Comparison of ENCODE assay signal across 8 cellular contexts in genomic region chr10:4512557-4513286, GRCh38.
DNase-seq lines count a peak whose midpoint lies in the region; TF ChIP-seq lines count a peak whose summit lies in the region.

No MANE protein-coding gene starts in this region.

- no peak overlapping the region for H2BK120ac ChIP-seq in H9 (ENCODE audit: low read depth, low read length, poor library complexity, severe bottlenecking)

- no peak overlapping the region for H2AFZ ChIP-seq in ACC112 (ENCODE audit: low read length, unreplicated experiment)
- H2AFZ ChIP-seq in H9 (ENCODE audit: low read length) = no peak overlapping the region
- no peak overlapping the region for H2AFZ ChIP-seq in hepatocyte

- H3K4me3 Mint-ChIP-seq in H9 = no peak overlapping the region
- H3K4me3 Mint-ChIP-seq in immature natural killer cell = no peak overlapping the region

- H3K9ac ChIP-seq in H9 (ENCODE audit: extremely low read depth, insufficient read length, low read length) = no peak overlapping the region

- no peak overlapping the region for H3K23ac ChIP-seq in H9 (ENCODE audit: insufficient read length, low read depth, low read length)

- H3K79me2 ChIP-seq in ACC112 (ENCODE audit: control insufficient read depth, insufficient read depth, low read length, unreplicated experiment) (no peaks in the 10 kb centered on the region), H9 (ENCODE audit: insufficient read depth, low read length) (no peaks in the 10 kb centered on the region), hepatocyte (no peaks in the 10 kb centered on the region)

- H3K9me3 Mint-ChIP-seq in H9 = no peaks in the 10 kb centered on the region
- peaks cover 0 to 1% (median 0%) of the 10 kb centered on the region in 6 donors for H3K9me3 Mint-ChIP-seq in immature natural killer cell

- H2BK5ac ChIP-seq in H9 (ENCODE audit: insufficient read length, low read length) = no peak overlapping the region

- H4K8ac ChIP-seq in H9 (replicated peaks; ENCODE audit: insufficient read length, low read depth, low read length) = no peak overlapping the region

- H3K27ac Mint-ChIP-seq in H9 = no peak overlapping the region
- no peak overlapping the region for H3K27ac Mint-ChIP-seq in immature natural killer cell

- H3K27me3 Mint-ChIP-seq in H9 (ENCODE audit: low read depth) (no peaks in the 10 kb centered on the region; the same call in 1 of the 2 replicates), immature natural killer cell (ENCODE audit: low read depth in 3 of 3) (peaks cover 0 to 10% (median 5%) of the 10 kb centered on the region in 3 donors)

- no peaks in the 10 kb centered on the region for H3K79me1 ChIP-seq in H9 (ENCODE audit: insufficient read depth, low read depth, low read length, poor library complexity, severe bottlenecking)

- H4K20me1 ChIP-seq in H9 (ENCODE audit: control insufficient read depth, insufficient read depth, insufficient read length) (no peaks in the 10 kb centered on the region), hepatocyte (ENCODE audit: insufficient read depth, poor library complexity, severe bottlenecking) (no peaks in the 10 kb centered on the region)

- H3K9me2 ChIP-seq in hepatocyte (replicated peaks; ENCODE audit: insufficient read depth) = no peaks in the 10 kb centered on the region

- H3K56ac ChIP-seq in H9 (ENCODE audit: insufficient read length, low read depth, low read length) = no peak overlapping the region

- no peak overlapping the region for H3K4ac ChIP-seq in H9 (ENCODE audit: low read depth, low read length)

- H3K4me2 ChIP-seq in H9 (ENCODE audit: insufficient read depth, insufficient read length, low read length) (no peak overlapping the region), hepatocyte (no peak overlapping the region)

- H2BK20ac ChIP-seq in H9 (ENCODE audit: low read depth, low read length, poor library complexity, severe bottlenecking) = no peak overlapping the region

- H2AK5ac ChIP-seq in H9 (ENCODE audit: insufficient read length, low read length) = no peak overlapping the region

- H3K36me3 Mint-ChIP-seq in H9 (ENCODE audit: insufficient read depth in 1 of 3, low read depth in 3 of 3) = no peaks in the 10 kb centered on the region; a peak in 1 of 7 replicates
- peaks cover 0 to 4% (median 0%) of the 10 kb centered on the region in 3 donors for H3K36me3 Mint-ChIP-seq in immature natural killer cell

- H3T11ph ChIP-seq in H9 (ENCODE audit: low read length) = no peak overlapping the region

- TF ChIP-seq CTCF in H9 (conservative IDR thresholded peaks at IDR 0.05) (peak; percentile 59), WERI-Rb-1 (IDR thresholded peaks at IDR 0.05; ENCODE audit: low read depth, low read length) (peak; percentile 48; the same call in 1 of the 2 replicates), hepatocyte (IDR thresholded peaks at IDR 0.05; ENCODE audit: poor library complexity) (peak; percentile 53)

- DNase-seq in H9 (peak; percentile 36), WERI-Rb-1 (peak; percentile 27), hepatocyte (ENCODE audit: low spot score) (peak; percentile 66), immature natural killer cell (no peak), germinal center (ENCODE audit: low spot score) (no peak), AML-193 (lab: John Stamatoyannopoulos, UW) (no peak)
- DNase-seq in stimulated activated CD4-positive, alpha-beta T cell treated with anti-CD3 and anti-CD28 coated beads, Interleukin-4, amount 100 ng/mL, for 24 hours = no peak

- H4K91ac ChIP-seq in H9 (ENCODE audit: insufficient read length, low read depth, low read length) = no peak overlapping the region

- no peaks in the 10 kb centered on the region for H3K23me2 ChIP-seq in H9 (ENCODE audit: insufficient read length, low read depth, low read length, poor library complexity, severe bottlenecking)

- H2BK12ac ChIP-seq in H9 (ENCODE audit: insufficient read length, low read depth, low read length) = no peak overlapping the region

- H3K9me3 ChIP-seq in H9 (ENCODE audit: control insufficient read depth, low read depth, low read length) = no peaks in the 10 kb centered on the region
- H3K9me3 ChIP-seq in WERI-Rb-1 (ENCODE audit: severe bottlenecking) = no peaks in the 10 kb centered on the region
- no peaks in the 10 kb centered on the region for H3K9me3 ChIP-seq in hepatocyte (ENCODE audit: low read depth)

- H3K27ac ChIP-seq in ACC112 (ENCODE audit: low read depth, low read length) (peak overlapping the region; percentile 6; the same call in 1 of the 2 replicates), H9 (ENCODE audit: insufficient read length, low read depth, low read length) (no peak overlapping the region), WERI-Rb-1 (no peak overlapping the region), hepatocyte (peak overlapping the region; percentile 1)

- 0 out of 4 replicates have a peak, but pooled peaks cover 0 to 4% of the 10 kb centered on the region in 2 experiments for H3K4me1 Mint-ChIP-seq in H9
- no peaks in the 10 kb centered on the region for H3K4me1 Mint-ChIP-seq in immature natural killer cell

- no peaks in the 10 kb centered on the region for H3K27me3 ChIP-seq in ACC112 (ENCODE audit: insufficient read depth, low read length)
- no peaks in the 10 kb centered on the region for H3K27me3 ChIP-seq in H9 (ENCODE audit: insufficient read depth, low read length)
- no peaks in the 10 kb centered on the region for H3K27me3 ChIP-seq in WERI-Rb-1 (ENCODE audit: insufficient read depth, low read depth, severe bottlenecking)
- H3K27me3 ChIP-seq in hepatocyte = no peaks in the 10 kb centered on the region

- no CpG with 5 or more reads among the region's 6 CpGs for WGBS in H9 (ENCODE audit: extremely low coverage, insufficient read length, low lambda C conversion rate)
- 39% methylated on average over 6 of the region's 6 CpGs for WGBS in hepatocyte (ENCODE audit: low lambda C conversion rate, missing lambda C conversion rate)

- H3K4me3 ChIP-seq in ACC112 (ENCODE audit: low read depth, low read length) (no peak overlapping the region), WERI-Rb-1 (ENCODE audit: low read depth, low read length) (no peak overlapping the region), hepatocyte (no peak overlapping the region)

- no peak overlapping the region for H3K18ac ChIP-seq in H9 (ENCODE audit: insufficient read length, low read depth, low read length)

- H3K4me1 ChIP-seq in ACC112 (ENCODE audit: control insufficient read depth, insufficient read depth, low read length, unreplicated experiment) (no peaks in the 10 kb centered on the region), H9 (ENCODE audit: insufficient read depth, low read length) (no peaks in the 10 kb centered on the region), hepatocyte (ENCODE audit: insufficient read depth) (no peaks in the 10 kb centered on the region)

- no peak overlapping the region for H2BK15ac ChIP-seq in H9 (ENCODE audit: low read depth, low read length)

- H4K5ac ChIP-seq in H9 (ENCODE audit: insufficient read length, low read depth, low read length) = no peak overlapping the region

- H3K36me3 ChIP-seq in ACC112 (ENCODE audit: insufficient read depth, low read length) = no peaks in the 10 kb centered on the region
- no peaks in the 10 kb centered on the region for H3K36me3 ChIP-seq in WERI-Rb-1
- no peaks in the 10 kb centered on the region for H3K36me3 ChIP-seq in hepatocyte (replicated peaks; ENCODE audit: insufficient read depth, low read depth)

- no peak overlapping the region for H3K14ac ChIP-seq in H9 (ENCODE audit: insufficient read depth, low read length)

Comparison
In these comparisons a context has a peak if more than half of its experiments do, and no peak if none do; other contexts are left out.
1. H3K27ac ChIP-seq: peak in ACC112 (single experiment) and hepatocyte (single experiment); none in H9 (single experiment) and WERI-Rb-1 (single experiment).
2. DNase-seq: peak in H9 (single experiment), WERI-Rb-1 (single experiment) and hepatocyte (single experiment); none in immature natural killer cell (0 of 3), stimulated activated CD4-positive, alpha-beta T cell treated with anti-CD3 and anti-CD28 coated beads, Interleukin-4, amount 100 ng/mL, for 24 hours (single experiment), germinal center (single experiment) and AML-193 (0 of 2).
3. Peak in every context shown above with its lines, with median percentiles within 50 percentile points of each other: CTCF ChIP-seq.